9 cellular contexts compared by ENCODE assay signal in the genomic region with DNA sequence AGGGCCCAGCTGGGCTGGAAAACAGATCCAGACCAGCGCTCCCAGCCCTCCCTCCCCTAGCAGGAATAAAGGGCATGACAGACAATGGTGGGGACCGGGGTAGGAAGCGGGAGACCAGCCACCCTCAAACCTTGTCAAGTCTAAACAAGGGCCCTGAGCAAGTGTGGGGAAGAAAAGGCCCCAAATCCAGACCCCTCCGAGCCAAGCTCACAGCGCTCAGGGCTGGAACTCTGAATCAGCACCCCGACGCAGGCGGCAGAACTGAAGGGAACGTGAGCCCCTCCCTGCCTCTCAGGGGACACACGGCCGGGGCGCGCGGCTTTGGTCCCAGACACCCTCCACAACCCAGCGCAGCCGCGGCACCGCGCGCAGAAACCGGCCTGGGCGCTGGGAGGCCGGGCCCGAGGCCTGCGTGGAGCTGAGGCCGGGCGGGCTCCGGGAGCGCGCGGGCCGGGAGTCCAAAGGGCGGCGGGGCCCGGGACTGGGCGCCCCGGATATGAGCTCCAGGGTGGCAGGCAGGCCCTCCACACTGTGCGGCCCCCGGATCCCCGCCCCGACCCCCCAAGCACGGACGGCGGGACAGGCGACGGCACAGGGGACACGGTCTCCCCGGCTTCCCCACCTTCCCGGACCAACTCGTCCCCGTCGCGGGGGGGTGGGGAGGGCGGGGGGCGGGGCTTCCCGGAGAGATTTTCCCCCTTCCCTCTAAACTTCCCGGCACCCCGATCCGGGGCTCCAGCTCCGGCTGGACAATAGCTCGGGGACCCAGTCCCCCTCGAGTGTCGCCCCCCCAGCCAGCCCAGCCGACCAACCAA. TPM values are rescaled to one million over a fixed set of nuclear protein-coding genes. Genes with fewer than 3 reads are reported as not detected.
DNase-seq lines count a peak whose midpoint lies in the region; ATAC-seq and TF ChIP-seq lines count a peak whose summit lies in the region.
"Had no signal": no experiment of that assay in that cellular context is flagged by ENCODE, and none has a peak within 500 bp of the region (broad histone marks: within the 10 kb centered on the region; RNA-seq: fewer than 3 reads in every experiment).

No MANE protein-coding gene starts in this region.

- DNase-seq in DMS53 treated with DMSO at 0.1 percent for 48 hours (lab: John Stamatoyannopoulos, UW; ENCODE audit: unreplicated experiment) (peak; percentile 17), OCI-LY7 (ENCODE audit: low spot score) (no peak), endothelial cell (ENCODE audit: low spot score) (peak; percentile 40), NCI-H1048 (lab: John Stamatoyannopoulos, UW) (no peak), H4 (ENCODE audit: low spot score) (no peak), AML-193 (lab: John Stamatoyannopoulos, UW) (no peak)

- H3K9me2 ChIP-seq in OCI-LY7 (ENCODE audit: insufficient read depth, low read length) = no peaks in the 10 kb centered on the region

- peaks cover 0 to 10% of the 10 kb centered on the region in 2 donors for H3K27me3 ChIP-seq in muscle layer of colon (ENCODE audit: control insufficient read depth in 1 of 2, insufficient read depth in 2 of 2, low read length in 2 of 2)

- H4K20me1 ChIP-seq in OCI-LY7 (ENCODE audit: insufficient read depth, low read length) = no peaks in the 10 kb centered on the region

- H3K4me1 ChIP-seq in OCI-LY7 (ENCODE audit: insufficient read depth, low read length, poor library complexity, severe bottlenecking) (peaks cover 14% of the 10 kb centered on the region), muscle layer of colon (ENCODE audit: insufficient read depth, low read length) (peaks cover 55% of the 10 kb centered on the region)

- peak overlapping the region; percentile 98 for H3K9ac ChIP-seq in muscle layer of colon (ENCODE audit: low read length)

- H3K27me3 Mint-ChIP-seq in endothelial cell (ENCODE audit: unreplicated experiment) = peaks cover 29% of the 10 kb centered on the region

- H3K79me2 ChIP-seq in OCI-LY7 (ENCODE audit: insufficient read depth, low read depth, low read length) = no peaks in the 10 kb centered on the region

- intact Hi-C loops in OCI-LY7 (cut with micrococcal nuclease; ENCODE audit: unreplicated experiment) = no loop called here

- ATAC-seq in HG03139 (IDR thresholded peaks at IDR 0.05; ENCODE audit: unreplicated experiment) = no peak

- H3K27ac ChIP-seq in OCI-LY7 (ENCODE audit: low read depth, low read length, poor library complexity, severe bottlenecking) (no peak overlapping the region), muscle layer of colon (ENCODE audit: low read depth, low read length) (peak overlapping the region; percentile 99)

- H2AFZ ChIP-seq in OCI-LY7 (ENCODE audit: low read length) = no peak overlapping the region

- no peak; the same call in 1 of the 2 replicates for TF ChIP-seq CTCF in OCI-LY7 (conservative IDR thresholded peaks at IDR 0.05; ENCODE audit: low read length)
- no peak for TF ChIP-seq CTCF in endothelial cell (IDR thresholded peaks at IDR 0.05; ENCODE audit: unreplicated experiment)

- BruUV-seq in OCI-LY7 (replicated peaks; lab: Mats Ljungman, UMichigan) = no TSS peak

- peaks cover 11% of the 10 kb centered on the region for H3K36me3 Mint-ChIP-seq in endothelial cell (ENCODE audit: low read depth, unreplicated experiment)

- CTCF ChIA-PET in OCI-LY7 (lab: Charles Lee; ENCODE audit: unreplicated experiment) = no interaction called here

- H3K4me3 ChIP-seq in OCI-LY7 (ENCODE audit: low read depth, low read length, poor library complexity, severe bottlenecking) = peak overlapping the region; percentile 71
- H3K4me3 ChIP-seq in muscle layer of colon (ENCODE audit: low read depth in 1 of 2, low read length in 2 of 2) = peak overlapping the region; percentile 69 to 78

- POLR2A ChIA-PET in OCI-LY7 (lab: Charles Lee) = no interaction called here

- H3K4me3 Mint-ChIP-seq in endothelial cell (ENCODE audit: unreplicated experiment) = peak overlapping the region; percentile 85

- H3K9me3 Mint-ChIP-seq in endothelial cell (ENCODE audit: unreplicated experiment) = no peaks in the 10 kb centered on the region

- H3K36me3 ChIP-seq in OCI-LY7 (ENCODE audit: insufficient read depth, low read length) = no peaks in the 10 kb centered on the region
- H3K36me3 ChIP-seq in muscle layer of colon (ENCODE audit: insufficient read depth, low read length) = no peaks in the 10 kb centered on the region

- H3K27ac Mint-ChIP-seq in endothelial cell (ENCODE audit: unreplicated experiment) = no peak overlapping the region

- peak overlapping the region; percentile 77 for H3K4me2 ChIP-seq in OCI-LY7 (ENCODE audit: low read length)

- peaks cover 32% of the 10 kb centered on the region for H3K4me1 Mint-ChIP-seq in endothelial cell (ENCODE audit: unreplicated experiment)

- H3K9me3 ChIP-seq in OCI-LY7 (ENCODE audit: low read length) (no peaks in the 10 kb centered on the region), muscle layer of colon (ENCODE audit: low read length) (no peaks in the 10 kb centered on the region)

RNA-seq across cellular contexts. Expression of a gene that starts 0.6 kb away (rescaled TPM):
- not detected in 2 replicates for total RNA-seq in OCI-LY7 (2014; rRNA removed; shearing (Covaris generic))
- not detected in 2 replicates for total RNA-seq in OCI-LY7 (2022)
- 6.3 TPM for total RNA-seq in endothelial cell (ENCODE audit: unreplicated experiment)
- total RNA-seq in H4 (2014; rRNA removed; shearing (Covaris generic)) = 4.1 and 7.1 TPM in 2 replicates

RNA-seq across cellular contexts. Expression of a gene that starts 16.5 kb away (rescaled TPM):
- total RNA-seq in OCI-LY7 (2014; rRNA removed; shearing (Covaris generic)) = not detected in 2 replicates
- not detected in 2 replicates for total RNA-seq in OCI-LY7 (2022)
- not detected for total RNA-seq in endothelial cell (ENCODE audit: unreplicated experiment)
- not detected in 2 replicates for total RNA-seq in H4 (2014; rRNA removed; shearing (Covaris generic))
- total RNA-seq: SK-MEL-5 had no signal

RNA-seq across cellular contexts. Expression of a gene that starts 28.0 kb away (rescaled TPM):
- 2,473 and 2,643 TPM in 2 replicates for total RNA-seq in OCI-LY7 (2014; rRNA removed; shearing (Covaris generic))
- total RNA-seq in OCI-LY7 (2022) (1,541 and 1,581 TPM in 2 replicates), endothelial cell (ENCODE audit: unreplicated experiment) (1,320 TPM)
- total RNA-seq in H4 (2014; rRNA removed; shearing (Covaris generic)) = 1,521 and 1,556 TPM in 2 replicates

RNA-seq across cellular contexts. Expression of a gene that starts 44.1 kb away (rescaled TPM):
- 12.4 and 14.4 TPM in 2 replicates for total RNA-seq in OCI-LY7 (2014; rRNA removed; shearing (Covaris generic))
- 17.4 and 19.9 TPM in 2 replicates for total RNA-seq in OCI-LY7 (2022)
- 21.8 TPM for total RNA-seq in endothelial cell (ENCODE audit: unreplicated experiment)
- 5.9 and 6.6 TPM in 2 replicates for total RNA-seq in H4 (2014; rRNA removed; shearing (Covaris generic))

Comparison
In these comparisons a context has a peak if more than half of its experiments do, and no peak if none do; other contexts are left out.
1. DNase-seq: peak in DMS53 treated with DMSO at 0.1 percent for 48 hours (single experiment) and endothelial cell (single experiment); none in OCI-LY7 (single experiment), NCI-H1048 (single experiment), H4 (single experiment) and AML-193 (0 of 2).